11 cellular contexts compared by ENCODE assay signal in genomic region chr4:168815373-168816345, GRCh38.
DNase-seq lines count a peak whose midpoint lies in the region; ATAC-seq and TF ChIP-seq lines count a peak whose summit lies in the region.
"Had no signal": no experiment of that assay in that cellular context is flagged by ENCODE, and none has a peak within 500 bp of the region (broad histone marks: within the 10 kb centered on the region; RNA-seq: fewer than 3 reads in every experiment).

No MANE protein-coding gene starts in this region.

- DNase-seq in AG04450 (ENCODE audit: low read depth, low spot score) (peak; percentile 86), ascending aorta (ENCODE audit: low spot score in 2 of 2) (no peak), foreskin keratinocyte (no peak), trophoblast cell (no peak), UCSD-AML1 (lab: John Stamatoyannopoulos, UW; ENCODE audit: unreplicated experiment) (no peak)
- no peak for DNase-seq in effector memory CD4-positive, alpha-beta T cell
- DNase-seq in activated CD4-positive, alpha-beta T cell treated with anti-CD3 and anti-CD28 coated beads for 36 hours, result no peak
- DNase-seq: NCI-H1694 had no signal

- H3K4me1 ChIP-seq in ascending aorta, result peaks cover 5 to 33% of the 10 kb centered on the region in 2 donors
- H3K4me1 ChIP-seq in foreskin keratinocyte, result peaks cover 37% of the 10 kb centered on the region
- H3K4me1 ChIP-seq in trophoblast cell (ENCODE audit: control insufficient read depth in 1 of 2, insufficient read depth in 2 of 2, low read length in 2 of 2), result peaks cover 9 to 21% of the 10 kb centered on the region in 2 experiments
- no peaks in the 10 kb centered on the region for H3K4me1 ChIP-seq in effector memory CD4-positive, alpha-beta T cell (ENCODE audit: control insufficient read depth, insufficient read depth, low read length, poor library complexity, severe bottlenecking)

- no peak overlapping the region for H2AK5ac ChIP-seq in trophoblast cell (ENCODE audit: low read length)

- no CpG with 5 or more reads among the region's 14 CpGs for WGBS in trophoblast cell (ENCODE audit: extremely low coverage, insufficient coverage, insufficient read length)

- H4K91ac ChIP-seq in trophoblast cell (ENCODE audit: low read depth, low read length), result peak overlapping the region; percentile 67

- POLR2A ChIA-PET in AG04450 (lab: Yijun Ruan, JAX), result interaction anchor here (0.5 to 5.9 kb wide), 16 partner anchors 10 to 361 kb away, joined by 3 to 204 read pairs (median 6); partner anchors contain the start of gene DDX60L
- POLR2A ChIA-PET in activated CD4-positive, alpha-beta T cell treated with anti-CD3 and anti-CD28 coated beads for 36 hours (lab: Charles Lee), result no interaction called here

- H3K27me3 Mint-ChIP-seq in activated CD4-positive, alpha-beta T cell treated with anti-CD3 and anti-CD28 coated beads for 36 hours, result peaks cover 41% of the 10 kb centered on the region

- no peak overlapping the region for H3K4me3 Mint-ChIP-seq in activated CD4-positive, alpha-beta T cell treated with anti-CD3 and anti-CD28 coated beads for 36 hours

- TF ChIP-seq CTCF in AG04450 (IDR thresholded peaks at IDR 0.05; ENCODE audit: low read depth, low read length), result no peak
- no peak for TF ChIP-seq CTCF in ascending aorta (IDR thresholded peaks at IDR 0.05)
- no peak for TF ChIP-seq CTCF in foreskin keratinocyte (conservative IDR thresholded peaks at IDR 0.05)

- H2AFZ ChIP-seq in trophoblast cell (ENCODE audit: insufficient read depth, low read length, poor library complexity), result no peak overlapping the region

- no peak overlapping the region for H4K12ac ChIP-seq in trophoblast cell (ENCODE audit: low read depth, low read length)

- no peak overlapping the region for H3K4ac ChIP-seq in trophoblast cell (ENCODE audit: low read depth, low read length)

- no peak overlapping the region for H3K14ac ChIP-seq in trophoblast cell (ENCODE audit: low read length)

- H3K36me3 ChIP-seq in ascending aorta (no peaks in the 10 kb centered on the region), trophoblast cell (ENCODE audit: control insufficient read depth in 1 of 2, insufficient read depth in 2 of 2, low read length in 2 of 2) (peaks cover 0 to 2% of the 10 kb centered on the region in 2 experiments)
- no peaks in the 10 kb centered on the region for H3K36me3 ChIP-seq in effector memory CD4-positive, alpha-beta T cell (ENCODE audit: control insufficient read depth, insufficient read depth, low read length)

- ATAC-seq in foreskin keratinocyte (no peak), HG03280 (IDR thresholded peaks at IDR 0.05; ENCODE audit: unreplicated experiment) (no peak)
- no peak for ATAC-seq in activated CD4-positive, alpha-beta T cell treated with anti-CD3 and anti-CD28 coated beads for 36 hours

- CTCF ChIA-PET in AG04450 (lab: Charles Lee), result interaction anchor here (0.6 to 1.8 kb wide), 9 partner anchors 18 to 552 kb away, joined by 3 to 9 read pairs (median 3); no protein-coding TSS in a partner anchor
- CTCF ChIA-PET in activated CD4-positive, alpha-beta T cell treated with anti-CD3 and anti-CD28 coated beads for 36 hours (lab: Charles Lee), result interaction anchor here (1.8 kb wide), 1 partner anchor 109 kb away, joined by 3 read pairs; no protein-coding TSS in a partner anchor

- H3K4me2 ChIP-seq in trophoblast cell (ENCODE audit: low read length), result no peak overlapping the region

- H3K27me3 ChIP-seq in AG04450 (ENCODE audit: control insufficient read depth, insufficient read depth, low read length) (no peaks in the 10 kb centered on the region), ascending aorta (no peaks in the 10 kb centered on the region), foreskin keratinocyte (no peaks in the 10 kb centered on the region), trophoblast cell (ENCODE audit: insufficient read depth, low read length) (no peaks in the 10 kb centered on the region)
- peaks cover 6% of the 10 kb centered on the region for H3K27me3 ChIP-seq in effector memory CD4-positive, alpha-beta T cell (replicated peaks; ENCODE audit: control insufficient read depth, insufficient read depth, low read length, poor library complexity, severe bottlenecking)

- H3K79me2 ChIP-seq in trophoblast cell (ENCODE audit: control insufficient read depth, insufficient read depth, low read length, poor library complexity), result peaks cover 3% of the 10 kb centered on the region

- peak overlapping the region; percentile 30 for H3K4me3 ChIP-seq in AG04450 (ENCODE audit: low read depth, low read length)
- H3K4me3 ChIP-seq in ascending aorta, result peak overlapping the region in 1 of 2 donors; percentile 43
- H3K4me3 ChIP-seq in trophoblast cell (ENCODE audit: low read depth, low read length), result no peak overlapping the region
- H3K4me3 ChIP-seq in effector memory CD4-positive, alpha-beta T cell (ENCODE audit: insufficient read depth, low read depth, low read length, poor library complexity, severe bottlenecking), result no peak overlapping the region
- H3K4me3 ChIP-seq: GM12878 had no signal

- no peaks in the 10 kb centered on the region for H3K9me3 Mint-ChIP-seq in activated CD4-positive, alpha-beta T cell treated with anti-CD3 and anti-CD28 coated beads for 36 hours (ENCODE audit: low read depth)
- H3K9me3 Mint-ChIP-seq: T-helper 1 cell treated with Interleukin-12 subunit alpha and Interleukin-12 subunit beta and Interleukin-4 antibody, amounts not matched to agents 30 μg/mL and 1 μg/mL, for 36 hours had no signal

- no peaks in the 10 kb centered on the region for H3K36me3 Mint-ChIP-seq in activated CD4-positive, alpha-beta T cell treated with anti-CD3 and anti-CD28 coated beads for 36 hours (ENCODE audit: low read depth)

- no peak overlapping the region for H3K23ac ChIP-seq in trophoblast cell (ENCODE audit: low read length)

- peak overlapping the region; percentile 7 for H2BK5ac ChIP-seq in trophoblast cell (ENCODE audit: low read depth, low read length, poor library complexity)

- peaks cover 16% of the 10 kb centered on the region for H3K79me1 ChIP-seq in trophoblast cell (ENCODE audit: low read length)

- H3K27ac ChIP-seq in AG04450 (ENCODE audit: low read depth, low read length) (peak overlapping the region; percentile 89), ascending aorta (peak overlapping the region; percentile 78 to 84), foreskin keratinocyte (peak overlapping the region; percentile 57), trophoblast cell (ENCODE audit: low read depth, low read length) (peak overlapping the region; percentile 87)
- no peak overlapping the region for H3K27ac ChIP-seq in effector memory CD4-positive, alpha-beta T cell (ENCODE audit: insufficient read depth, low read length, poor library complexity, severe bottlenecking)

- H3K4me1 Mint-ChIP-seq in activated CD4-positive, alpha-beta T cell treated with anti-CD3 and anti-CD28 coated beads for 36 hours, result peaks cover 12% of the 10 kb centered on the region

- intact Hi-C loops in ascending aorta (cut with DNase I), result loop anchor here (2.0 to 5.0 kb wide), 2 partner anchors 105 to 228 kb away; no protein-coding TSS in a partner anchor
- intact Hi-C loops in activated CD4-positive, alpha-beta T cell treated with anti-CD3 and anti-CD28 coated beads for 36 hours (cut with DNase I, micrococcal nuclease), result loop anchor here (2.0 kb wide), 1 partner anchor 15 kb away; no protein-coding TSS in a partner anchor

- H3K9ac ChIP-seq in trophoblast cell (ENCODE audit: low read length), result no peak overlapping the region

- H3K18ac ChIP-seq in trophoblast cell (ENCODE audit: low read length), result no peak overlapping the region

- H2BK12ac ChIP-seq in trophoblast cell (ENCODE audit: low read length), result no peak overlapping the region

- no peak overlapping the region for H3K27ac Mint-ChIP-seq in activated CD4-positive, alpha-beta T cell treated with anti-CD3 and anti-CD28 coated beads for 36 hours

- H4K8ac ChIP-seq in trophoblast cell (ENCODE audit: low read depth, low read length), result no peak overlapping the region

- peak overlapping the region; percentile 37 for H2BK120ac ChIP-seq in trophoblast cell (ENCODE audit: insufficient read depth, low read length, poor library complexity)

- H3K9me3 ChIP-seq in AG04450 (ENCODE audit: control insufficient read depth, insufficient read depth, low read length) (no peaks in the 10 kb centered on the region), ascending aorta (no peaks in the 10 kb centered on the region), trophoblast cell (ENCODE audit: insufficient read depth, low read depth, low read length) (no peaks in the 10 kb centered on the region)
- H3K9me3 ChIP-seq in effector memory CD4-positive, alpha-beta T cell (ENCODE audit: control insufficient read depth, low read length), result no peaks in the 10 kb centered on the region
